In the genomic region with DNA sequence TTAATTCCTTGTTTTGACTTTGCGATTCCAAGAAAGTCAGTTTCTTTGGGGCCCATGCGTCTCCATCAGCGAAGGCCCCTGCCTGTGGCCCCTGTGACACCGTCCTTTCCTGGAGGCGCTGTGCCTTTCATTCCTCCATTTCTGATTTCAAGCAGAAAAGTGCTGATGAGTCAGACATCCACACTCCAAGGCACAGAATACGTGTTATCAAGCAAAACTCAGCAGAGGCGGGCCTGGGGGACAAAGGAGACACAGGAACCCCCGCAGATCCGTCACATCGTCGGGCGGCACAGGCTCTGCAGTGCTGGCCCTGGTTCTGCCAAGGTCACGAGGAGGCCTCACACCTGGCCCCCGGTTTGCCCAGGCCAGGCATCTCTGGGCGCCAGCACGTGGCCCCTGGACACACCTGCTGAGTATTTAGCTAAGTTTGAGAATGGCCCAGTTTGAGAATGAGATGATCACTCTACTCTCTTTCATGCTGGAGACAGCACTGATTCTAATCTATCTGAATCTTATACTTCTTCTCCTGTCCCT, we compare ENCODE assay signal across 1 cellular context.
TF ChIP-seq lines count a peak whose summit lies in the region.

No MANE protein-coding gene starts in this region.

TF ChIP-seq in H1, 55 proteins besides CTCF, POLR2A, EP300 and RAD21:
- TF ChIP-seq CHD7 (IDR thresholded peaks at IDR 0.05; ENCODE audit: insufficient replicate concordance, low read length), result no peak
- no peak for TF ChIP-seq RFX5 (IDR thresholded peaks at IDR 0.05; ENCODE audit: borderline replicate concordance, low read depth, low read length)
- TF ChIP-seq MAX (IDR thresholded peaks at IDR 0.05), result peak; percentile 68; the same call in 1 of the 2 replicates
- peak; percentile 55 for TF ChIP-seq E2F6 (IDR thresholded peaks at IDR 0.05)
